ENCODE assay signal across 8 cellular contexts in the genomic region with DNA sequence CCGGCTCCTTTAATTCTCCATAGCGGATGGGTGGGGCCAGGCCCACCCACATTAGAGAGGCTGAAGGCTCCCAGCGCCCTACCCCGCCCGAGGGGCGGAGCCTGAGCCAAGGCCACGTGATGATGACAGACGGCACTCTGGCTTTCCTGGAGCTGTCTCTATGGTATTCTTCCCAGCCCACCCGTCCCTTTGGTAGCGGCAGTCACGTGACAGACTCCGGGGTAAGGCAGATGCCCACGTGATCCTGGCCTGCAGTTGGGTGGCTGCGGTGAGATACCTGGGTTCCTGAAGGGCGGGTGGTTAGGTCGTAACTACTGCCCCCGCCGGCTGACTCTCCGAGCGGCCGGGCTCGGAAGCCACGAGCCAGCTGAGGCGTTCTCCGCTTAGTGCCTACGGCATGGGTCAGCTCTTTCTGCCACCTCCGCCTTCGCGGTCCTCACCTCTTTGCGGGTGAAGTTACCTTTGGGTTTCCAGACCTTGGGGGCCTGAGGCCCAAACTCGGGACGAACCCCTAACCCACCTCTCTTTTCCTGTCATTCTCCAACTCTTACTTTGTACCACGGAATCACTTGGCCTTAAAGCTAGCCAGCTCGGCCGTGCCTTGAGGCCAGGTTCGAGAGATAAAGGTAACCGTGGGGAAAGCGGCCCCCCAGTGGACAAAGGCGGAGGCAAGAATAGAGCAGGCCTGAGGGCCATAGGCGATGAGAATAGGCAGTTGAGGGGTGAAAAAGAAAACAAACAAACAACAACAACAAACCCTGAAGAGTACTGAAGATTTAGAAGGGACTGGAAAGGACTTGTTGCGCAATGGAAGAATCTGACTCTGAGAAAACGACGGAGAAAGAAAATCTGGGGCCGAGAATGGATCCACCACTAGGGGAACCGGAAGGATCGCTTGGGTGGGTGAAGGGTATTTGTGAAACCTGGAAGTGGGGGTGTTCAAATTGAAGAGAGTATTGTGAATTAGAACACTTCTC. TPM values are rescaled to one million over a fixed set of nuclear protein-coding genes. Genes with fewer than 3 reads are reported as not detected.
DNase-seq lines count a peak whose midpoint lies in the region; ATAC-seq, FAIRE-seq and TF ChIP-seq lines count a peak whose summit lies in the region.

A gene with protein sequence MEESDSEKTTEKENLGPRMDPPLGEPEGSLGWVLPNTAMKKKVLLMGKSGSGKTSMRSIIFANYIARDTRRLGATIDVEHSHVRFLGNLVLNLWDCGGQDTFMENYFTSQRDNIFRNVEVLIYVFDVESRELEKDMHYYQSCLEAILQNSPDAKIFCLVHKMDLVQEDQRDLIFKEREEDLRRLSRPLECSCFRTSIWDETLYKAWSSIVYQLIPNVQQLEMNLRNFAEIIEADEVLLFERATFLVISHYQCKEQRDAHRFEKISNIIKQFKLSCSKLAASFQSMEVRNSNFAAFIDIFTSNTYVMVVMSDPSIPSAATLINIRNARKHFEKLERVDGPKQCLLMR (plus strand): TSS at position 229 of the 977 bp plus-strand sequence. CDS start 579 bp downstream, at position 808.

- no peak for FAIRE-seq in bronchial epithelial cell (lab: Jason Lieb, UNC)
- FAIRE-seq in small intestine (lab: Jason Lieb, UNC) = no peak

- peaks cover 0 to 6% of the 10 kb centered on the region in 2 donors for H3K4me1 ChIP-seq in small intestine (ENCODE audit: control insufficient read depth in 2 of 2, insufficient read depth in 1 of 2, low read depth in 1 of 2, low read length in 1 of 2)

- CTCF ChIA-PET in AG04449 (lab: Yijun Ruan, JAX) = interaction anchor here (0.8 to 1.2 kb wide), 6 partner anchors 11 to 583 kb away, joined by 3 to 6 read pairs (median 4); no protein-coding TSS in a partner anchor

- POLR2A ChIA-PET in AG04449 (lab: Yijun Ruan, JAX) = interaction anchor here (1.4 kb wide), 1 partner anchor 266 kb away, joined by 5 read pairs; a partner anchor contains a TSS

- ATAC-seq in GM18868 (IDR thresholded peaks at IDR 0.05; ENCODE audit: unreplicated experiment) = peak; percentile 95
- peak; percentile 96 for ATAC-seq in HG03108 (IDR thresholded peaks at IDR 0.05; ENCODE audit: unreplicated experiment)

- H3K36me3 ChIP-seq in WERI-Rb-1 (no peaks in the 10 kb centered on the region), bronchial epithelial cell (ENCODE audit: control insufficient read depth, insufficient read depth, low read length) (no peaks in the 10 kb centered on the region), small intestine (ENCODE audit: control insufficient read depth in 2 of 2, insufficient read depth in 2 of 2, low read length in 2 of 2) (peaks cover 0 to 3% of the 10 kb centered on the region in 2 donors)

- H3K27me3 ChIP-seq in WERI-Rb-1 (ENCODE audit: insufficient read depth, low read depth, severe bottlenecking) (no peaks in the 10 kb centered on the region), bronchial epithelial cell (ENCODE audit: control insufficient read depth, insufficient read depth, low read length) (no peaks in the 10 kb centered on the region), small intestine (ENCODE audit: control insufficient read depth in 2 of 2, insufficient read depth in 2 of 2, low read length in 2 of 2) (no peaks in the 10 kb centered on the region)

- H3K4me3 ChIP-seq in AG04449 (ENCODE audit: low read depth, low read length) (peak within 1 kb of the TSS; percentile 75), WERI-Rb-1 (ENCODE audit: low read depth, low read length) (peak within 1 kb of the TSS; percentile 82), bronchial epithelial cell (ENCODE audit: low read depth, low read length) (peak within 1 kb of the TSS; percentile 56), small intestine (ENCODE audit: low read depth in 1 of 2, low read length in 2 of 2) (peak within 1 kb of the TSS; percentile 40 to 51)

- DNase-seq in AG04449 (ENCODE audit: low read depth, low spot score) (peak; percentile 51), NCI-H2196 (lab: John Stamatoyannopoulos, UW; ENCODE audit: unreplicated experiment) (peak; percentile 91), WERI-Rb-1 (peak; percentile 94), bronchial epithelial cell (ENCODE audit: low read depth) (peak; percentile 89), iPS-NIHi11 (ENCODE audit: low spot score) (peak; percentile 93), small intestine (peak; percentile 95)

- WGBS in small intestine, 3 donors = 0 to 37% (median 9%) methylated on average over 46 of the region's 46 CpGs

- TF ChIP-seq CTCF in AG04449 (IDR thresholded peaks at IDR 0.05; ENCODE audit: insufficient read depth, low read length, missing control alignments) (peak; percentile 51), WERI-Rb-1 (IDR thresholded peaks at IDR 0.05; ENCODE audit: low read depth, low read length) (peak; percentile 44), bronchial epithelial cell (IDR thresholded peaks at IDR 0.05; ENCODE audit: insufficient read depth, low read length, severe bottlenecking) (peak; percentile 42)

- H3K9me3 ChIP-seq in WERI-Rb-1 (ENCODE audit: severe bottlenecking) (no peaks in the 10 kb centered on the region), small intestine (ENCODE audit: control insufficient read depth, low read depth) (no peaks in the 10 kb centered on the region)

- H3K27ac ChIP-seq in WERI-Rb-1 (peak within 1 kb of the TSS; percentile 48), small intestine (ENCODE audit: low read depth in 1 of 2, low read length in 1 of 2) (peak within 1 kb of the TSS; percentile 75 to 94)

RNA-seq across cellular contexts. Expression of the gene that starts here (rescaled TPM):
- 16.9 and 17.1 TPM in 2 replicates for total RNA-seq in bronchial epithelial cell
- 10 to 100 TPM in 2 of 3 donors, 1 to 10 TPM in 1; 7.6 to 17.0 (median 11.3) TPM for polyA plus RNA-seq in small intestine

Comparison
In these comparisons a context has a peak if more than half of its experiments do, and no peak if none do; other contexts are left out.
1. Peak in every context shown above with its lines: DNase-seq, ATAC-seq, H3K4me3 ChIP-seq and H3K27ac ChIP-seq.